Comparison of ENCODE assay signal across 14 cellular contexts in genomic region chr1:8477983-8478362, GRCh38.
DNase-seq lines count a peak whose midpoint lies in the region; ATAC-seq, FAIRE-seq and TF ChIP-seq lines count a peak whose summit lies in the region.
"Had no signal": no experiment of that assay in that cellular context is flagged by ENCODE, and none has a peak within 500 bp of the region (broad histone marks: within the 10 kb centered on the region; RNA-seq: fewer than 3 reads in every experiment).

No MANE protein-coding gene starts in this region.

- POLR2A ChIA-PET in naive thymus-derived CD4-positive, alpha-beta T cell (lab: Charles Lee) = no interaction called here

- H3K4me1 ChIP-seq in astrocyte (ENCODE audit: insufficient read depth, low read length) = peaks cover 11% of the 10 kb centered on the region
- peaks cover 3 to 6% of the 10 kb centered on the region in 2 donors for H3K4me1 ChIP-seq in naive thymus-derived CD4-positive, alpha-beta T cell (ENCODE audit: control insufficient read depth in 2 of 2, insufficient read depth in 2 of 2, low read length in 2 of 2)
- H3K4me1 ChIP-seq in vagina = peaks cover 36% of the 10 kb centered on the region

- peaks cover 3% of the 10 kb centered on the region for H3K79me2 ChIP-seq in astrocyte (ENCODE audit: insufficient read depth, low read length)

- CTCF ChIA-PET in naive thymus-derived CD4-positive, alpha-beta T cell (lab: Charles Lee) = no interaction called here

- H3K27ac ChIP-seq in astrocyte (ENCODE audit: low read depth, low read length) (no peak overlapping the region), vagina (peak overlapping the region; percentile 52)
- no peak overlapping the region for H3K27ac ChIP-seq in naive thymus-derived CD4-positive, alpha-beta T cell (ENCODE audit: low read depth, low read length)

- no peak overlapping the region for H3K4me3 Mint-ChIP-seq in stimulated activated naive CD8-positive, alpha-beta T cell treated with anti-CD3 and anti-CD28 coated beads, Interleukin-15, Interleukin-2, amounts not matched to agents 100 ng/mL and 50 ng/mL, for 24 hours
- H3K4me3 Mint-ChIP-seq in astrocyte (ENCODE audit: unreplicated experiment) = no peak overlapping the region
- no peak overlapping the region for H3K4me3 Mint-ChIP-seq in naive thymus-derived CD4-positive, alpha-beta T cell

- peaks cover 54% of the 10 kb centered on the region for H3K4me1 Mint-ChIP-seq in stimulated activated naive CD8-positive, alpha-beta T cell treated with anti-CD3 and anti-CD28 coated beads, Interleukin-15, Interleukin-2, amounts not matched to agents 100 ng/mL and 50 ng/mL, for 24 hours (ENCODE audit: low read depth)
- peaks cover 38% of the 10 kb centered on the region for H3K4me1 Mint-ChIP-seq in astrocyte (ENCODE audit: low read depth, unreplicated experiment)
- H3K4me1 Mint-ChIP-seq in naive thymus-derived CD4-positive, alpha-beta T cell = peaks cover 12 to 52% (median 32%) of the 10 kb centered on the region in 7 donors

- H3K36me3 ChIP-seq in astrocyte (ENCODE audit: insufficient read depth, low read length) (no peaks in the 10 kb centered on the region), vagina (no peaks in the 10 kb centered on the region)
- H3K36me3 ChIP-seq in naive thymus-derived CD4-positive, alpha-beta T cell (ENCODE audit: control insufficient read depth in 2 of 3, insufficient read depth in 3 of 3, low read length in 3 of 3) = no peaks in the 10 kb centered on the region

- H3K4me2 ChIP-seq in astrocyte (ENCODE audit: low read length) = peak overlapping the region; percentile 26

- no peaks in the 10 kb centered on the region for H3K36me3 Mint-ChIP-seq in stimulated activated naive CD8-positive, alpha-beta T cell treated with anti-CD3 and anti-CD28 coated beads, Interleukin-15, Interleukin-2, amounts not matched to agents 100 ng/mL and 50 ng/mL, for 24 hours (ENCODE audit: low read depth)
- peaks cover 6% of the 10 kb centered on the region for H3K36me3 Mint-ChIP-seq in astrocyte (ENCODE audit: low read depth, unreplicated experiment)
- H3K36me3 Mint-ChIP-seq in naive thymus-derived CD4-positive, alpha-beta T cell = peaks cover 0 to 8% (median 4%) of the 10 kb centered on the region in 5 donors

- no peak for TF ChIP-seq POLR2A in vagina (IDR thresholded peaks at IDR 0.05)

- DNase-seq in stimulated activated naive CD8-positive, alpha-beta T cell treated with anti-CD3 and anti-CD28 coated beads, Interleukin-15, Interleukin-2, amounts not matched to agents 100 U/mL and 50 U/mL, for 24 hours = no peak
- no peak for DNase-seq in astrocyte (ENCODE audit: low read depth)
- DNase-seq in naive thymus-derived CD4-positive, alpha-beta T cell = no peak
- DNase-seq in vagina (ENCODE audit: extremely low spot score in 2 of 2) = no peak
- DNase-seq in head of caudate nucleus = no peak
- DNase-seq in HPDE6-E6E7 (ENCODE audit: extremely low spot score) = no peak
- DNase-seq: activated CD8-positive, alpha-beta memory T cell treated with anti-CD3 and anti-CD28 coated beads, Interleukin-2, amount 50 U/mL, for 4 hours; C1 segment of cervical spinal cord; NCI-H1694; NCI-H526; stimulated activated CD4-positive, alpha-beta T cell treated with anti-CD3 and anti-CD28 coated beads, Interleukin-4, amount 100 ng/mL, for 1 hour had no signal

- no peaks in the 10 kb centered on the region for H3K9me3 Mint-ChIP-seq in stimulated activated naive CD8-positive, alpha-beta T cell treated with anti-CD3 and anti-CD28 coated beads, Interleukin-15, Interleukin-2, amounts not matched to agents 100 ng/mL and 50 ng/mL, for 24 hours
- H3K9me3 Mint-ChIP-seq in astrocyte (ENCODE audit: unreplicated experiment) = no peaks in the 10 kb centered on the region
- no peaks in the 10 kb centered on the region for H3K9me3 Mint-ChIP-seq in naive thymus-derived CD4-positive, alpha-beta T cell

- H3K9ac ChIP-seq in astrocyte (ENCODE audit: low read length) = no peak overlapping the region

- intact Hi-C loops in naive thymus-derived CD4-positive, alpha-beta T cell (cut with micrococcal nuclease) = loop anchor here in 1 of 2 donors (5.0 kb wide), 1 partner anchor 49 kb away; no protein-coding TSS in a partner anchor
- intact Hi-C loops in vagina (cut with DNase I) (no loop called here), head of caudate nucleus (cut with DNase I) (no loop called here)

- H3K27me3 ChIP-seq in astrocyte (ENCODE audit: insufficient read depth, low read length) (no peaks in the 10 kb centered on the region), vagina (no peaks in the 10 kb centered on the region)
- H3K27me3 ChIP-seq in naive thymus-derived CD4-positive, alpha-beta T cell (ENCODE audit: control insufficient read depth in 2 of 2, insufficient read depth in 2 of 2, low read length in 2 of 2) = no peaks in the 10 kb centered on the region

- peaks cover 16% of the 10 kb centered on the region for H4K20me1 ChIP-seq in astrocyte (ENCODE audit: insufficient read depth, low read length)

- peak overlapping the region; percentile 19 for H3K27ac Mint-ChIP-seq in stimulated activated naive CD8-positive, alpha-beta T cell treated with anti-CD3 and anti-CD28 coated beads, Interleukin-15, Interleukin-2, amounts not matched to agents 100 ng/mL and 50 ng/mL, for 24 hours
- H3K27ac Mint-ChIP-seq in astrocyte (ENCODE audit: unreplicated experiment) = peak overlapping the region; percentile 62
- peak overlapping the region in 7 of 9 donors; percentile 16 to 78 (median 44) for H3K27ac Mint-ChIP-seq in naive thymus-derived CD4-positive, alpha-beta T cell

- TF ChIP-seq CTCF in astrocyte (IDR thresholded peaks at IDR 0.05; ENCODE audit: insufficient read depth, low read depth, low read length) (no peak), vagina (IDR thresholded peaks at IDR 0.05) (no peak)

- no peak overlapping the region for H2AFZ ChIP-seq in astrocyte (ENCODE audit: low read depth, low read length)

- H3K4me3 ChIP-seq in astrocyte (ENCODE audit: insufficient read depth, low read depth, low read length) (no peak overlapping the region), vagina (no peak overlapping the region)
- no peak overlapping the region for H3K4me3 ChIP-seq in naive thymus-derived CD4-positive, alpha-beta T cell (ENCODE audit: low read length)

- H3K9me3 ChIP-seq in astrocyte (ENCODE audit: insufficient read depth, low read depth, low read length) = no peaks in the 10 kb centered on the region
- no peaks in the 10 kb centered on the region for H3K9me3 ChIP-seq in naive thymus-derived CD4-positive, alpha-beta T cell (ENCODE audit: control insufficient read depth in 2 of 3, low read length in 3 of 3)
- no peaks in the 10 kb centered on the region for H3K9me3 ChIP-seq in vagina

- FAIRE-seq in astrocyte (lab: Jason Lieb, UNC) = no peak
- FAIRE-seq: endothelial cell of umbilical vein had no signal

- no peak for ATAC-seq in stimulated activated naive CD8-positive, alpha-beta T cell treated with anti-CD3 and anti-CD28 coated beads, Interleukin-15, Interleukin-2, amounts not matched to agents 100 U/mL and 50 U/mL, for 24 hours
- ATAC-seq in naive thymus-derived CD4-positive, alpha-beta T cell = no peak
- ATAC-seq in GM19023 (IDR thresholded peaks at IDR 0.05; ENCODE audit: unreplicated experiment) = no peak

- H3K27me3 Mint-ChIP-seq in stimulated activated naive CD8-positive, alpha-beta T cell treated with anti-CD3 and anti-CD28 coated beads, Interleukin-15, Interleukin-2, amounts not matched to agents 100 ng/mL and 50 ng/mL, for 24 hours = no peaks in the 10 kb centered on the region
- H3K27me3 Mint-ChIP-seq in astrocyte (ENCODE audit: low read depth, unreplicated experiment) = no peaks in the 10 kb centered on the region
- no peaks in the 10 kb centered on the region for H3K27me3 Mint-ChIP-seq in naive thymus-derived CD4-positive, alpha-beta T cell
